In genomic region chr15:91857224-91857585, GRCh38 we compare ENCODE assay signal across 15 cellular contexts. TPM values are rescaled to one million over a fixed set of nuclear protein-coding genes. Genes with fewer than 3 reads are reported as not detected.
DNase-seq lines count a peak whose midpoint lies in the region; ATAC-seq, FAIRE-seq and TF ChIP-seq lines count a peak whose summit lies in the region.
"Had no signal": no experiment of that assay in that cellular context is flagged by ENCODE, and none has a peak within 500 bp of the region (broad histone marks: within the 10 kb centered on the region; RNA-seq: fewer than 3 reads in every experiment).

No MANE protein-coding gene starts in this region.

- POLR2A ChIA-PET in activated CD8-positive, alpha-beta T cell treated with anti-CD3 and anti-CD28 coated beads for 36 hours (lab: Charles Lee), result no interaction called here

- H3K27ac Mint-ChIP-seq in activated CD8-positive, alpha-beta memory T cell treated with anti-CD3 and anti-CD28 coated beads, Interleukin-2, amount 10 ng/mL, durations not matched to agents 7 days and 5 days, result peak overlapping the region; percentile 83
- H3K27ac Mint-ChIP-seq in Calu3 (ENCODE audit: unreplicated experiment), result peak overlapping the region; percentile 63
- H3K27ac Mint-ChIP-seq in activated CD8-positive, alpha-beta T cell treated with anti-CD3 and anti-CD28 coated beads for 36 hours, result peak overlapping the region; percentile 64
- H3K27ac Mint-ChIP-seq in natural killer cell treated with Interleukin-12 subunit alpha and Interleukin-12 subunit beta and Interleukin-15 and Interleukin-18, amount 100 ng/mL, for 72 hours, result peak overlapping the region; percentile 41 to 54

- no peak overlapping the region for H3K9ac ChIP-seq in kidney (ENCODE audit: low read length in 2 of 2)

- peaks cover 10% of the 10 kb centered on the region for H3K36me3 Mint-ChIP-seq in activated CD8-positive, alpha-beta memory T cell treated with anti-CD3 and anti-CD28 coated beads, Interleukin-2, amount 10 ng/mL, durations not matched to agents 7 days and 5 days
- peaks cover 32% of the 10 kb centered on the region for H3K36me3 Mint-ChIP-seq in Calu3 (ENCODE audit: insufficient read depth, unreplicated experiment)
- no peaks in the 10 kb centered on the region for H3K36me3 Mint-ChIP-seq in activated CD8-positive, alpha-beta T cell treated with anti-CD3 and anti-CD28 coated beads for 36 hours (ENCODE audit: low read depth)
- no peaks in the 10 kb centered on the region for H3K36me3 Mint-ChIP-seq in natural killer cell treated with Interleukin-12 subunit alpha and Interleukin-12 subunit beta and Interleukin-15 and Interleukin-18, amount 100 ng/mL, for 72 hours

- H3K36me3 ChIP-seq in kidney (ENCODE audit: control insufficient read depth in 1 of 2, insufficient read depth in 2 of 2, low read length in 2 of 2), result no peaks in the 10 kb centered on the region
- H3K36me3 ChIP-seq: right lobe of liver had no signal

- H3K4me1 Mint-ChIP-seq in activated CD8-positive, alpha-beta memory T cell treated with anti-CD3 and anti-CD28 coated beads, Interleukin-2, amount 10 ng/mL, durations not matched to agents 7 days and 5 days, result peaks cover 70% of the 10 kb centered on the region
- peaks cover 49% of the 10 kb centered on the region for H3K4me1 Mint-ChIP-seq in Calu3 (ENCODE audit: low read depth, unreplicated experiment)
- H3K4me1 Mint-ChIP-seq in activated CD8-positive, alpha-beta T cell treated with anti-CD3 and anti-CD28 coated beads for 36 hours (ENCODE audit: low read depth), result peaks cover 60% of the 10 kb centered on the region
- peaks cover 52 to 63% of the 10 kb centered on the region in 2 donors for H3K4me1 Mint-ChIP-seq in natural killer cell treated with Interleukin-12 subunit alpha and Interleukin-12 subunit beta and Interleukin-15 and Interleukin-18, amount 100 ng/mL, for 72 hours (ENCODE audit: low read depth in 2 of 2)

- H3K9me3 Mint-ChIP-seq in activated CD8-positive, alpha-beta memory T cell treated with anti-CD3 and anti-CD28 coated beads, Interleukin-2, amount 10 ng/mL, durations not matched to agents 7 days and 5 days (ENCODE audit: low read depth), result no peaks in the 10 kb centered on the region
- no peaks in the 10 kb centered on the region for H3K9me3 Mint-ChIP-seq in Calu3 (ENCODE audit: low read depth, unreplicated experiment)
- no peaks in the 10 kb centered on the region for H3K9me3 Mint-ChIP-seq in activated CD8-positive, alpha-beta T cell treated with anti-CD3 and anti-CD28 coated beads for 36 hours
- no peaks in the 10 kb centered on the region for H3K9me3 Mint-ChIP-seq in natural killer cell treated with Interleukin-12 subunit alpha and Interleukin-12 subunit beta and Interleukin-15 and Interleukin-18, amount 100 ng/mL, for 72 hours
- H3K9me3 Mint-ChIP-seq: nephron had no signal

- no TSS peak for BruUV-seq in Calu3 (replicated peaks; lab: Mats Ljungman, UMichigan)

- peak overlapping the region; percentile 34 for H3K4me3 Mint-ChIP-seq in activated CD8-positive, alpha-beta memory T cell treated with anti-CD3 and anti-CD28 coated beads, Interleukin-2, amount 10 ng/mL, durations not matched to agents 7 days and 5 days
- H3K4me3 Mint-ChIP-seq in Calu3 (ENCODE audit: low read depth, unreplicated experiment), result peak overlapping the region; percentile 84
- H3K4me3 Mint-ChIP-seq in activated CD8-positive, alpha-beta T cell treated with anti-CD3 and anti-CD28 coated beads for 36 hours, result no peak overlapping the region
- peak overlapping the region; percentile 46 for H3K4me3 Mint-ChIP-seq in natural killer cell treated with Interleukin-12 subunit alpha and Interleukin-12 subunit beta and Interleukin-15 and Interleukin-18, amount 100 ng/mL, for 72 hours

- H3K27ac ChIP-seq in kidney (ENCODE audit: low read depth in 2 of 2, low read length in 2 of 2), result no peak overlapping the region
- H3K27ac ChIP-seq: right lobe of liver had no signal

- no peak for DNase-seq in activated CD8-positive, alpha-beta memory T cell treated with anti-CD3 and anti-CD28 coated beads, Interleukin-2, amount 10 ng/mL, durations not matched to agents 7 days and 5 days
- no peak for DNase-seq in activated CD8-positive, alpha-beta memory T cell treated with anti-CD3 and anti-CD28 coated beads, Interleukin-2, amount 50 U/mL, for 48 hours
- DNase-seq in Calu3, result no peak
- no peak for DNase-seq in activated CD8-positive, alpha-beta T cell treated with anti-CD3 and anti-CD28 coated beads for 36 hours
- no peak for DNase-seq in natural killer cell treated with Interleukin-12 subunit alpha and Interleukin-12 subunit beta and Interleukin-15 and Interleukin-18, amount 100 ng/mL, for 72 hours (ENCODE audit: low spot score)
- DNase-seq in hippocampal formation (lab: John Stamatoyannopoulos, UW), result no peak
- no peak for DNase-seq in SKM-1 treated with dmso at 0.1 percent for 144 hours (lab: John Stamatoyannopoulos, UW; ENCODE audit: unreplicated experiment)
- no peak for DNase-seq in kidney
- DNase-seq: amniotic stem cell, hypothalamus, NCI-H526, right lobe of liver had no signal

- TF ChIP-seq CTCF in Calu3 (IDR thresholded peaks at IDR 0.05; ENCODE audit: unreplicated experiment), result no peak
- no peak for TF ChIP-seq CTCF in activated CD8-positive, alpha-beta T cell treated with anti-CD3 and anti-CD28 coated beads for 36 hours (IDR thresholded peaks at IDR 0.05)
- TF ChIP-seq CTCF in kidney (IDR thresholded peaks at IDR 0.05; ENCODE audit: borderline replicate concordance, extremely low read depth, insufficient read depth), result no peak

- no peaks in the 10 kb centered on the region for H3K27me3 Mint-ChIP-seq in activated CD8-positive, alpha-beta memory T cell treated with anti-CD3 and anti-CD28 coated beads, Interleukin-2, amount 10 ng/mL, durations not matched to agents 7 days and 5 days
- no peaks in the 10 kb centered on the region for H3K27me3 Mint-ChIP-seq in Calu3 (ENCODE audit: unreplicated experiment)
- H3K27me3 Mint-ChIP-seq in activated CD8-positive, alpha-beta T cell treated with anti-CD3 and anti-CD28 coated beads for 36 hours, result no peaks in the 10 kb centered on the region
- H3K27me3 Mint-ChIP-seq in natural killer cell treated with Interleukin-12 subunit alpha and Interleukin-12 subunit beta and Interleukin-15 and Interleukin-18, amount 100 ng/mL, for 72 hours, result peaks cover 0 to 3% of the 10 kb centered on the region in 2 donors

- no peak overlapping the region for H3K4me3 ChIP-seq in kidney (ENCODE audit: low read length in 2 of 2)
- H3K4me3 ChIP-seq: right lobe of liver had no signal

- no peak for ATAC-seq in activated CD8-positive, alpha-beta memory T cell treated with anti-CD3 and anti-CD28 coated beads, Interleukin-2, amount 10 ng/mL, durations not matched to agents 7 days and 5 days
- ATAC-seq in activated CD8-positive, alpha-beta T cell treated with anti-CD3 and anti-CD28 coated beads for 36 hours, result no peak
- no peak for ATAC-seq in natural killer cell treated with Interleukin-12 subunit alpha and Interleukin-12 subunit beta and Interleukin-15 and Interleukin-18, amount 100 ng/mL, for 72 hours
- ATAC-seq: right lobe of liver had no signal

- H3K9me3 ChIP-seq in kidney (ENCODE audit: control insufficient read depth in 1 of 2, low read length in 2 of 2), result no peaks in the 10 kb centered on the region
- H3K9me3 ChIP-seq: right lobe of liver had no signal

- intact Hi-C loops in Calu3 (cut with micrococcal nuclease; ENCODE audit: unreplicated experiment) (loop anchor here (2.0 kb wide), 1 partner anchor 320 kb away; no protein-coding TSS in a partner anchor), kidney (cut with DNase I) (loop anchor here (10.0 kb wide), 2 partner anchors 128 to 218 kb away; no protein-coding TSS in a partner anchor)
- intact Hi-C loops in activated CD8-positive, alpha-beta T cell treated with anti-CD3 and anti-CD28 coated beads for 36 hours (cut with micrococcal nuclease), result loop anchor here (5.0 to 10.0 kb wide), 3 partner anchors 152 to 552 kb away; no protein-coding TSS in a partner anchor

- CTCF ChIA-PET in activated CD8-positive, alpha-beta memory T cell treated with anti-CD3 and anti-CD28 coated beads, Interleukin-2, amount 10 ng/mL, durations not matched to agents 7 days and 5 days (lab: Charles Lee), result no interaction called here
- CTCF ChIA-PET in Calu3 (lab: Charles Lee), result no interaction called here
- CTCF ChIA-PET in activated CD8-positive, alpha-beta T cell treated with anti-CD3 and anti-CD28 coated beads for 36 hours (lab: Charles Lee), result no interaction called here

- no peak for FAIRE-seq in kidney (lab: Jason Lieb, UNC)
- FAIRE-seq: H1, HTR-8/SVneo had no signal

- H3K4me1 ChIP-seq in kidney (ENCODE audit: control insufficient read depth in 1 of 2, insufficient read depth in 1 of 2, low read depth in 1 of 2, low read length in 2 of 2), result peaks cover 0 to 6% of the 10 kb centered on the region in 2 donors

RNA-seq across cellular contexts. Expression of gene SLCO3A1, which starts 3.7 kb away (rescaled TPM):
- 10 to 100 TPM; 20.8 to 32.0 TPM for total RNA-seq in activated CD8-positive, alpha-beta memory T cell treated with anti-CD3 and anti-CD28 coated beads, Interleukin-2, amount 10 ng/mL, durations not matched to agents 7 days and 5 days
- total RNA-seq in Calu3 (2022) (65.9 and 79.0 TPM in 2 replicates), kidney (59.4 TPM)
- total RNA-seq in activated CD8-positive, alpha-beta T cell treated with anti-CD3 and anti-CD28 coated beads for 36 hours, result 1 to 10 TPM; 4.2 to 4.8 TPM
- 10 to 100 TPM; 10.4 to 12.5 TPM for total RNA-seq in natural killer cell treated with Interleukin-12 subunit alpha and Interleukin-12 subunit beta and Interleukin-15 and Interleukin-18, amount 100 ng/mL, for 72 hours
- polyA plus RNA-seq in kidney (ENCODE audit: insufficient read depth, low read depth, low replicate concordance), result 12.8 TPM
